ENCODE assay signal across 12 cellular contexts in genomic region chr12:8077207-8077606, GRCh38. TPM values are rescaled to one million over a fixed set of nuclear protein-coding genes. Genes with fewer than 3 reads are reported as not detected.
DNase-seq lines count a peak whose midpoint lies in the region; ATAC-seq and TF ChIP-seq lines count a peak whose summit lies in the region.
"Had no signal": no experiment of that assay in that cellular context is flagged by ENCODE, and none has a peak within 500 bp of the region (broad histone marks: within the 10 kb centered on the region; RNA-seq: fewer than 3 reads in every experiment).

No MANE protein-coding gene starts in this region.

- no peak overlapping the region for H3T11ph ChIP-seq in H9 (ENCODE audit: low read length)

- in situ Hi-C loops in GM13976 (cut with MboI; ENCODE audit: low sequenced_read_pairs, unreplicated experiment), result no loop called here

- no peak overlapping the region for H3K23ac ChIP-seq in H9 (ENCODE audit: insufficient read length, low read depth, low read length)

- no peak overlapping the region for H2BK20ac ChIP-seq in H9 (ENCODE audit: low read depth, low read length, poor library complexity, severe bottlenecking)

- no peak overlapping the region for H3K14ac ChIP-seq in H9 (ENCODE audit: insufficient read depth, low read length)

- H3K9me3 ChIP-seq in H9 (ENCODE audit: control insufficient read depth, low read depth, low read length), result no peaks in the 10 kb centered on the region
- H3K9me3 ChIP-seq: left lung had no signal

- WGBS in H9 (ENCODE audit: extremely low coverage, insufficient read length, low lambda C conversion rate), result no CpG with 5 or more reads among the region's 4 CpGs

- no peak overlapping the region for H2BK15ac ChIP-seq in H9 (ENCODE audit: low read depth, low read length)

- H3K36me3 ChIP-seq in ACC112 (ENCODE audit: insufficient read depth, low read length), result no peaks in the 10 kb centered on the region
- H3K36me3 ChIP-seq: left lung had no signal

- no peak for TF ChIP-seq CTCF in H9 (conservative IDR thresholded peaks at IDR 0.05)
- no peak for TF ChIP-seq CTCF in fibroblast of the aortic adventitia (IDR thresholded peaks at IDR 0.05; ENCODE audit: insufficient read depth, low read length)
- TF ChIP-seq CTCF in GM13976 (IDR thresholded peaks at IDR 0.05; ENCODE audit: borderline replicate concordance, control extremely low read depth, extremely low read depth, insufficient read depth, missing control alignments), result no peak

- no peak for ATAC-seq in HG02884 (IDR thresholded peaks at IDR 0.05; ENCODE audit: unreplicated experiment)
- ATAC-seq: activated T-cell treated with anti-CD3 and anti-CD28 coated beads, Interleukin-2, amount 50 U/mL, for 72 hours; left lung; sciatic nerve had no signal

- no peak overlapping the region for H3K4me2 ChIP-seq in H9 (ENCODE audit: insufficient read depth, insufficient read length, low read length)

- peaks cover 4% of the 10 kb centered on the region for H3K23me2 ChIP-seq in H9 (ENCODE audit: insufficient read length, low read depth, low read length, poor library complexity, severe bottlenecking)

- no peak overlapping the region for H3K56ac ChIP-seq in H9 (ENCODE audit: insufficient read length, low read depth, low read length)

- no peaks in the 10 kb centered on the region for H3K36me3 Mint-ChIP-seq in H9 (ENCODE audit: insufficient read depth in 1 of 3, low read depth in 3 of 3)

- H2AK5ac ChIP-seq in H9 (ENCODE audit: insufficient read length, low read length), result no peak overlapping the region

- H2AFZ ChIP-seq in ACC112 (ENCODE audit: low read length, unreplicated experiment) (peak overlapping the region; percentile 7), H9 (ENCODE audit: low read length) (no peak overlapping the region)

- no peaks in the 10 kb centered on the region for H3K9me3 Mint-ChIP-seq in H9
- H3K9me3 Mint-ChIP-seq: activated T-cell treated with anti-CD3 and anti-CD28 coated beads, Interleukin-2, amount 50 U/mL, for 72 hours had no signal

- H3K27me3 Mint-ChIP-seq in H9 (ENCODE audit: low read depth), result no peaks in the 10 kb centered on the region

- no peak overlapping the region for H4K8ac ChIP-seq in H9 (replicated peaks; ENCODE audit: insufficient read length, low read depth, low read length)

- H3K79me1 ChIP-seq in H9 (ENCODE audit: insufficient read depth, low read depth, low read length, poor library complexity, severe bottlenecking), result no peaks in the 10 kb centered on the region

- H3K4me1 ChIP-seq in ACC112 (ENCODE audit: control insufficient read depth, insufficient read depth, low read length, unreplicated experiment), result peaks cover 21% of the 10 kb centered on the region
- no peaks in the 10 kb centered on the region; the same call in 1 of the 2 replicates for H3K4me1 ChIP-seq in H9 (ENCODE audit: insufficient read depth, low read length)

- H4K5ac ChIP-seq in H9 (ENCODE audit: insufficient read length, low read depth, low read length), result no peak overlapping the region

- H3K9ac ChIP-seq in H9 (ENCODE audit: extremely low read depth, insufficient read length, low read length), result no peak overlapping the region

- no peak overlapping the region for H3K4ac ChIP-seq in H9 (ENCODE audit: low read depth, low read length)

- H2BK12ac ChIP-seq in H9 (ENCODE audit: insufficient read length, low read depth, low read length), result no peak overlapping the region

- H3K27ac ChIP-seq in ACC112 (ENCODE audit: low read depth, low read length), result no peak overlapping the region
- no peak overlapping the region for H3K27ac ChIP-seq in H9 (ENCODE audit: insufficient read length, low read depth, low read length)

- peak overlapping the region in 2 of 3 experiments; percentile 23 to 71; a peak in 1 of 7 replicates for H3K27ac Mint-ChIP-seq in H9

- DNase-seq in H9 (no peak), RKO (ENCODE audit: low spot score) (peak; percentile 85), fibroblast of the aortic adventitia (ENCODE audit: low read depth) (peak; percentile 25), GM13976 (ENCODE audit: low spot score) (no peak)
- no peak for DNase-seq in effector CD8-positive, alpha-beta T cell (lab: John Stamatoyannopoulos, UW)
- DNase-seq in stimulated activated CD4-positive, alpha-beta T cell treated with anti-CD3 and anti-CD28 coated beads, Interleukin-2, amount 100 ng/mL, for 24 hours, result no peak
- DNase-seq: activated T-cell treated with anti-CD3 and anti-CD28 coated beads, Interleukin-2, amount 50 U/mL, for 72 hours; left lung; NCI-H510A had no signal

- H3K4me3 ChIP-seq in ACC112 (ENCODE audit: low read depth, low read length), result no peak overlapping the region
- H3K4me3 ChIP-seq in fibroblast of the aortic adventitia (ENCODE audit: low read depth, low read length), result no peak overlapping the region
- H3K4me3 ChIP-seq: left lung had no signal

- no peak overlapping the region for H2BK120ac ChIP-seq in H9 (ENCODE audit: low read depth, low read length, poor library complexity, severe bottlenecking)

- no peaks in the 10 kb centered on the region for H4K20me1 ChIP-seq in H9 (ENCODE audit: control insufficient read depth, insufficient read depth, insufficient read length)

- peaks cover 11% of the 10 kb centered on the region for H3K79me2 ChIP-seq in ACC112 (ENCODE audit: control insufficient read depth, insufficient read depth, low read length, unreplicated experiment)
- no peaks in the 10 kb centered on the region for H3K79me2 ChIP-seq in H9 (ENCODE audit: insufficient read depth, low read length)

- no peak overlapping the region for H4K91ac ChIP-seq in H9 (ENCODE audit: insufficient read length, low read depth, low read length)

- no peak overlapping the region for H3K4me3 Mint-ChIP-seq in H9
- H3K4me3 Mint-ChIP-seq: activated T-cell treated with anti-CD3 and anti-CD28 coated beads, Interleukin-2, amount 50 U/mL, for 72 hours had no signal

- no peak overlapping the region for H2BK5ac ChIP-seq in H9 (ENCODE audit: insufficient read length, low read length)

- peaks cover 20 to 21% of the 10 kb centered on the region in 2 experiments for H3K4me1 Mint-ChIP-seq in H9

- H3K18ac ChIP-seq in H9 (ENCODE audit: insufficient read length, low read depth, low read length), result no peak overlapping the region

- H3K27me3 ChIP-seq in ACC112 (ENCODE audit: insufficient read depth, low read length) (no peaks in the 10 kb centered on the region), H9 (ENCODE audit: insufficient read depth, low read length) (no peaks in the 10 kb centered on the region)
- H3K27me3 ChIP-seq: left lung had no signal

RNA-seq across cellular contexts. Expression of gene NECAP1, which starts 4.9 kb away (rescaled TPM):
- total RNA-seq in H9 (2021) (23.9 and 27.2 TPM in 2 replicates), fibroblast of the aortic adventitia (ENCODE audit: low replicate concordance) (18.8 and 63.4 TPM in 2 replicates)

RNA-seq across cellular contexts. Expression of gene C3AR1, which starts 11.0 kb away (rescaled TPM):
- total RNA-seq in H9 (2021) (not detected in 2 replicates), fibroblast of the aortic adventitia (ENCODE audit: low replicate concordance) (0.18 TPM in 1 of 2 replicates, not detected in the other)

RNA-seq across cellular contexts. Expression of gene FOXJ2, which starts 44.7 kb away (rescaled TPM):
- total RNA-seq in H9 (2021) (5.5 and 5.9 TPM in 2 replicates), fibroblast of the aortic adventitia (ENCODE audit: low replicate concordance) (7.8 and 13.8 TPM in 2 replicates)

RNA-seq across cellular contexts. Expression of gene CLEC4A, which starts 46.2 kb away (rescaled TPM):
- total RNA-seq in H9 (2021) (0.18 and 0.37 TPM in 2 replicates), fibroblast of the aortic adventitia (ENCODE audit: low replicate concordance) (0.45 TPM in 1 of 2 replicates, not detected in the other)

Comparison
In these comparisons a context has a peak if more than half of its experiments do, and no peak if none do; other contexts are left out.
1. DNase-seq: peak in RKO (single experiment) and fibroblast of the aortic adventitia (single experiment); none in H9 (single experiment), GM13976 (single experiment), effector CD8-positive, alpha-beta T cell (single experiment) and stimulated activated CD4-positive, alpha-beta T cell treated with anti-CD3 and anti-CD28 coated beads, Interleukin-2, amount 100 ng/mL, for 24 hours (0 of 2).